20 cellular contexts compared by ENCODE assay signal in the genomic region with DNA sequence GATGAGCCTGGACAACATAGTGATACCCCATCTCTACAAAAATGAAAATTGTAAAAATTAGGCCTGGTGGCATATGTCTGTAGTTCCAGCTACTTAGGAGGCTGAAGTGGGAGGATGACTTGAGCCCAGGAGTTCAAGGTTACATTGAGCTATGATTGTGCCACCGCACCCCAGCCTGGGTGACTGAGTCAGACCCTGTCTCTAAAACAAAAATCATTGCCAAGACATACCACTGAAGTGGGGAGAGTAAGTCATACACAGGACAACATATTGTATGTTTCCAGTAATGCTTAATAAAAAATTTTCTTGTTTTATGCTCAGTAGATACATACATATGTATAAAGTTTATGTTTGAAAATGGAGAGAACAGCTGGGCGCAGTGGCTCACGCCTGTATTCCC. TPM values are rescaled to one million over a fixed set of nuclear protein-coding genes. Genes with fewer than 3 reads are reported as not detected.
A peak's percentile ranks its signal among the peaks of the same experiment; 100 is the strongest.
DNase-seq lines count a peak whose midpoint lies in the region; ATAC-seq and TF ChIP-seq lines count a peak whose summit lies in the region.
"Had no signal": no experiment of that assay in that cellular context is flagged by ENCODE, and none has a peak within 500 bp of the region (broad histone marks: within the 10 kb centered on the region; RNA-seq: fewer than 3 reads in every experiment).

No MANE protein-coding gene starts in this region.

- no peak overlapping the region for H3K18ac ChIP-seq in IMR-90 (ENCODE audit: low read depth, low read length)

- no peak overlapping the region for H2AK9ac ChIP-seq in IMR-90 (replicated peaks; ENCODE audit: low read depth, low read length, poor library complexity)

- H3K4me3 ChIP-seq in ACC112 (ENCODE audit: low read depth, low read length), result no peak overlapping the region
- H3K4me3 ChIP-seq in CD4-positive, CD25-positive, alpha-beta regulatory T cell (ENCODE audit: low read depth, low read length), result no peak overlapping the region
- no peak overlapping the region for H3K4me3 ChIP-seq in IMR-90 (ENCODE audit: insufficient read depth, low read depth, low read length)
- no peak overlapping the region for H3K4me3 ChIP-seq in esophagus squamous epithelium
- H3K4me3 ChIP-seq: BLaER1, GM12878, K562, PC-9, SK-N-MC had no signal

- no peak overlapping the region for H3K9ac ChIP-seq in IMR-90 (ENCODE audit: low read depth, low read length)
- H3K9ac ChIP-seq: BLaER1 had no signal

- H3K27ac Mint-ChIP-seq in CD4-positive, CD25-positive, alpha-beta regulatory T cell, result peak overlapping the region in 2 of 3 donors; percentile 55 to 84
- H3K27ac Mint-ChIP-seq in chondrocyte (ENCODE audit: unreplicated experiment), result peak overlapping the region; percentile 66
- no peak overlapping the region for H3K27ac Mint-ChIP-seq in mesothelial cell of epicardium

- peaks cover 6 to 28% of the 10 kb centered on the region in 2 experiments; a peak in 3 of 4 replicates for H3K79me1 ChIP-seq in IMR-90 (ENCODE audit: low read depth in 1 of 2, low read length in 2 of 2)

- no peak for TF ChIP-seq RAD21 in IMR-90 (IDR thresholded peaks at IDR 0.05; ENCODE audit: low read length)

- H2AFZ ChIP-seq in ACC112 (ENCODE audit: low read length, unreplicated experiment), result no peak overlapping the region
- no peak overlapping the region for H2AFZ ChIP-seq in IMR-90 (replicated peaks; ENCODE audit: low read length, poor library complexity)
- H2AFZ ChIP-seq: PC-9 had no signal

- H2BK15ac ChIP-seq in IMR-90 (ENCODE audit: low read depth, low read length), result no peak overlapping the region

- no peak overlapping the region for H2BK20ac ChIP-seq in IMR-90 (ENCODE audit: low read depth, low read length)

- peak overlapping the region in 1 of 4 donors; percentile 10 for H3K4me3 Mint-ChIP-seq in CD4-positive, CD25-positive, alpha-beta regulatory T cell
- H3K4me3 Mint-ChIP-seq in chondrocyte (ENCODE audit: unreplicated experiment) (no peak overlapping the region), mesothelial cell of epicardium (no peak overlapping the region)

- no peak overlapping the region for H2BK120ac ChIP-seq in IMR-90 (ENCODE audit: low read depth, low read length)

- no peaks in the 10 kb centered on the region for H3K27me3 Mint-ChIP-seq in CD4-positive, CD25-positive, alpha-beta regulatory T cell
- H3K27me3 Mint-ChIP-seq in chondrocyte (ENCODE audit: low read depth) (no peaks in the 10 kb centered on the region), mesothelial cell of epicardium (ENCODE audit: low read depth) (no peaks in the 10 kb centered on the region)

- no peaks in the 10 kb centered on the region; the same call in 1 of the 2 replicates for H4K20me1 ChIP-seq in IMR-90 (ENCODE audit: insufficient read depth, low read length)

- ATAC-seq in CD4-positive, CD25-positive, alpha-beta regulatory T cell (ENCODE audit: low read depth in 2 of 2), result no peak
- ATAC-seq in IMR-90 (ENCODE audit: low read depth), result peak; percentile 40
- ATAC-seq: GM12878, HCT116, K562, Right ventricle myocardium inferior had no signal

- no peak overlapping the region; the same call in 1 of the 2 replicates for H3K23ac ChIP-seq in IMR-90 (ENCODE audit: low read depth, low read length)

- no peaks in the 10 kb centered on the region for H3K79me2 ChIP-seq in ACC112 (ENCODE audit: control insufficient read depth, insufficient read depth, low read length, unreplicated experiment)

- H3K9me3 ChIP-seq in CD4-positive, CD25-positive, alpha-beta regulatory T cell (ENCODE audit: control insufficient read depth in 2 of 2, low read length in 2 of 2), result no peaks in the 10 kb centered on the region
- no peaks in the 10 kb centered on the region for H3K9me3 ChIP-seq in IMR-90 (ENCODE audit: control insufficient read depth, insufficient read depth, low read length)
- no peaks in the 10 kb centered on the region for H3K9me3 ChIP-seq in esophagus squamous epithelium
- H3K9me3 ChIP-seq: BLaER1 had no signal

- H3K14ac ChIP-seq in IMR-90 (replicated peaks; ENCODE audit: low read depth, low read length), result 0 out of 2 replicates have a peak overlapping the region, but pooled peaks have one; percentile 48

- no TSS peak for BruUV-seq in IMR-90 (replicated peaks; lab: Mats Ljungman, UMichigan)

- H3K4me1 Mint-ChIP-seq in CD4-positive, CD25-positive, alpha-beta regulatory T cell, result peaks cover 4 to 9% (median 5%) of the 10 kb centered on the region in 4 donors
- H3K4me1 Mint-ChIP-seq in chondrocyte (ENCODE audit: low read depth) (peaks cover 12% of the 10 kb centered on the region), mesothelial cell of epicardium (no peaks in the 10 kb centered on the region)

- peaks cover 19% of the 10 kb centered on the region for H3K4me1 ChIP-seq in ACC112 (ENCODE audit: control insufficient read depth, insufficient read depth, low read length, unreplicated experiment)
- no peaks in the 10 kb centered on the region for H3K4me1 ChIP-seq in CD4-positive, CD25-positive, alpha-beta regulatory T cell (ENCODE audit: control insufficient read depth, insufficient read depth, low read length, poor library complexity, severe bottlenecking)
- no peaks in the 10 kb centered on the region for H3K4me1 ChIP-seq in IMR-90 (ENCODE audit: control insufficient read depth, insufficient read depth, low read length)
- no peaks in the 10 kb centered on the region for H3K4me1 ChIP-seq in esophagus squamous epithelium
- H3K4me1 ChIP-seq: BLaER1 had no signal

- intact Hi-C loops in IMR-90 (cut with micrococcal nuclease), result no loop called here
- intact Hi-C loops in esophagus squamous epithelium (cut with DNase I), result no loop called here

- H3K56ac ChIP-seq in IMR-90 (ENCODE audit: extremely low read depth, insufficient read depth, low read length), result no peak overlapping the region

- in situ Hi-C loops in IMR-90 (cut with MboI; ENCODE audit: low sequenced_read_pairs), result no loop called here

- CTCF ChIA-PET in IMR-90 (lab: Yijun Ruan, JAX), result no interaction called here

- H3K27ac ChIP-seq in ACC112 (ENCODE audit: low read depth, low read length) (peak overlapping the region; percentile 63), IMR-90 (ENCODE audit: insufficient read depth, low read length) (no peak overlapping the region), esophagus squamous epithelium (no peak overlapping the region)
- no peak overlapping the region for H3K27ac ChIP-seq in CD4-positive, CD25-positive, alpha-beta regulatory T cell (ENCODE audit: insufficient read depth, low read length, poor library complexity, severe bottlenecking)
- H3K27ac ChIP-seq: BLaER1, PC-9, SK-N-MC had no signal

- H4K91ac ChIP-seq in IMR-90 (ENCODE audit: insufficient read depth, low read depth, low read length), result no peak overlapping the region

- no peak for DNase-seq in CD4-positive, CD25-positive, alpha-beta regulatory T cell
- DNase-seq in IMR-90 (peak; percentile 49), chondrocyte (ENCODE audit: low spot score) (no peak), NCI-H774 (lab: John Stamatoyannopoulos, UW) (no peak), mesothelial cell of epicardium (ENCODE audit: low spot score in 2 of 2, unreplicated experiment in 2 of 2) (no peak), esophagus squamous epithelium (lab: John Stamatoyannopoulos, UW) (no peak)
- DNase-seq in stimulated activated CD4-positive, alpha-beta T cell treated with anti-CD3 and anti-CD28 coated beads, Interleukin-4, amount 100 ng/mL, for 1 hour, result no peak
- DNase-seq: NCI-H1092 treated with DMSO at 0.1 percent for 48 hours, NCI-H1694, NCI-H2107, NCI-H345, NCI-H69, PC-9 had no signal

- no peaks in the 10 kb centered on the region for H3K9me3 Mint-ChIP-seq in CD4-positive, CD25-positive, alpha-beta regulatory T cell
- no peaks in the 10 kb centered on the region for H3K9me3 Mint-ChIP-seq in chondrocyte (ENCODE audit: low read depth)
- H3K9me3 Mint-ChIP-seq in mesothelial cell of epicardium, result no peaks in the 10 kb centered on the region

- H3K36me3 Mint-ChIP-seq in CD4-positive, CD25-positive, alpha-beta regulatory T cell, result peaks cover 39% of the 10 kb centered on the region
- H3K36me3 Mint-ChIP-seq in chondrocyte (ENCODE audit: low read depth), result peaks cover 35% of the 10 kb centered on the region
- peaks cover 40% of the 10 kb centered on the region for H3K36me3 Mint-ChIP-seq in mesothelial cell of epicardium

- no CpG with 5 or more reads among the region's 3 CpGs for WGBS in IMR-90 (ENCODE audit: extremely low coverage in 2 of 2, insufficient read length in 1 of 2), 2 experiments
- 93 to 95% methylated on average over 3 of the region's 3 CpGs for WGBS in esophagus squamous epithelium, 2 donors

- no peak overlapping the region for H4K8ac ChIP-seq in IMR-90 (ENCODE audit: low read depth in 2 of 2, low read length in 2 of 2)

- no peaks in the 10 kb centered on the region for H3K27me3 ChIP-seq in ACC112 (ENCODE audit: insufficient read depth, low read length)
- H3K27me3 ChIP-seq in CD4-positive, CD25-positive, alpha-beta regulatory T cell (ENCODE audit: control insufficient read depth, insufficient read depth, low read length), result no peaks in the 10 kb centered on the region
- H3K27me3 ChIP-seq in IMR-90 (ENCODE audit: control insufficient read depth, insufficient read depth, low read length), result no peaks in the 10 kb centered on the region
- no peaks in the 10 kb centered on the region for H3K27me3 ChIP-seq in esophagus squamous epithelium
- H3K27me3 ChIP-seq: BLaER1 had no signal

- H3K36me3 ChIP-seq in ACC112 (ENCODE audit: insufficient read depth, low read length), result peaks cover 18% of the 10 kb centered on the region; the same call in 1 of the 2 replicates
- H3K36me3 ChIP-seq in CD4-positive, CD25-positive, alpha-beta regulatory T cell (ENCODE audit: control insufficient read depth, insufficient read depth, low read length), result peaks cover 92% of the 10 kb centered on the region
- peaks cover 48% of the 10 kb centered on the region for H3K36me3 ChIP-seq in IMR-90 (ENCODE audit: control insufficient read depth, insufficient read depth, low read length)
- peaks cover 25 to 96% (median 45%) of the 10 kb centered on the region in 3 donors for H3K36me3 ChIP-seq in esophagus squamous epithelium

- TF ChIP-seq CTCF in IMR-90 (conservative IDR thresholded peaks at IDR 0.05; ENCODE audit: low read depth, low read length) (no peak), chondrocyte (IDR thresholded peaks at IDR 0.05) (no peak), mesothelial cell of epicardium (IDR thresholded peaks at IDR 0.05; ENCODE audit: unreplicated experiment) (no peak), esophagus squamous epithelium (IDR thresholded peaks at IDR 0.05) (no peak)

- H2BK5ac ChIP-seq in IMR-90 (ENCODE audit: low read depth, low read length, poor library complexity, severe bottlenecking), result no peak overlapping the region

- no peaks in the 10 kb centered on the region; the same call in 1 of the 2 replicates for H3K9me1 ChIP-seq in IMR-90 (ENCODE audit: insufficient read depth, low read length)

- H3K4me2 ChIP-seq in IMR-90 (ENCODE audit: low read depth, low read length), result no peak overlapping the region
- H3K4me2 ChIP-seq: BLaER1, PC-9 had no signal

- H3K4ac ChIP-seq in IMR-90 (ENCODE audit: low read depth, low read length), result no peak overlapping the region

- H2AK5ac ChIP-seq in IMR-90 (ENCODE audit: low read depth, low read length), result peak overlapping the region; percentile 39; the same call in 1 of the 2 replicates

- POLR2A ChIA-PET in IMR-90 (lab: Charles Lee; ENCODE audit: unreplicated experiment), result no interaction called here

- dilution Hi-C loops in IMR-90 (cut with HindIII; ENCODE audit: low sequenced_read_pairs, unreplicated experiment), result no loop called here

- no peak overlapping the region for H4K5ac ChIP-seq in IMR-90 (ENCODE audit: low read depth, low read length)

- no peak for TF ChIP-seq POLR2A in IMR-90 (IDR thresholded peaks at IDR 0.05; ENCODE audit: low read depth, low read length)
- no peak for TF ChIP-seq POLR2A in esophagus squamous epithelium (IDR thresholded peaks at IDR 0.05)

RNA-seq across cellular contexts. Expression of gene NDE1, which starts 39.2 kb away (rescaled TPM):
- total RNA-seq in CD4-positive, CD25-positive, alpha-beta regulatory T cell, result 146 TPM
- 10 to 100 TPM; 32.5 to 44.6 (median 42.5) TPM for polyA plus RNA-seq in CD4-positive, CD25-positive, alpha-beta regulatory T cell
- total RNA-seq in IMR-90 (2012; rRNA removed) (29.2 and 34.4 TPM in 2 replicates), chondrocyte (29.3 to 32.9 TPM (median 32.3 TPM) in 3 replicates), mesothelial cell of epicardium (45.9 to 48.2 TPM (median 46.8 TPM) in 3 replicates), esophagus squamous epithelium (10 to 100 TPM; 22.4 to 40.6 (median 31.4) TPM)
- 17.3 and 22.7 TPM in 2 replicates for polyA plus RNA-seq in IMR-90 (2012; rRNA removed)
- polyA plus RNA-seq in IMR-90 (2012; cell fraction: cytosol; rRNA removed), result 14.0 and 28.0 TPM in 2 replicates
- 8.8 and 21.5 TPM in 2 replicates for polyA plus RNA-seq in IMR-90 (2012; cell fraction: nucleus; rRNA removed; ENCODE audit: low replicate concordance)

RNA-seq across cellular contexts. Expression of gene MARF1, which starts 46.3 kb away (rescaled TPM):
- total RNA-seq in CD4-positive, CD25-positive, alpha-beta regulatory T cell, result 208 TPM
- 10 to 100 TPM; 13.7 to 21.6 (median 17.0) TPM for polyA plus RNA-seq in CD4-positive, CD25-positive, alpha-beta regulatory T cell
- total RNA-seq in IMR-90 (2012; rRNA removed) (7.8 and 9.0 TPM in 2 replicates), chondrocyte (50.8 to 61.5 TPM (median 54.4 TPM) in 3 replicates), mesothelial cell of epicardium (76.2 to 79.1 TPM (median 76.6 TPM) in 3 replicates), esophagus squamous epithelium (10 to 100 TPM; 16.8 to 33.8 (median 19.2) TPM)
- 11.5 and 12.9 TPM in 2 replicates for polyA plus RNA-seq in IMR-90 (2012; rRNA removed)
- 4.4 and 6.7 TPM in 2 replicates for polyA plus RNA-seq in IMR-90 (2012; cell fraction: cytosol; rRNA removed)
- 13.5 and 38.8 TPM in 2 replicates for polyA plus RNA-seq in IMR-90 (2012; cell fraction: nucleus; rRNA removed; ENCODE audit: low replicate concordance)
